ENCODE assay signal across 20 cellular contexts in the genomic region with DNA sequence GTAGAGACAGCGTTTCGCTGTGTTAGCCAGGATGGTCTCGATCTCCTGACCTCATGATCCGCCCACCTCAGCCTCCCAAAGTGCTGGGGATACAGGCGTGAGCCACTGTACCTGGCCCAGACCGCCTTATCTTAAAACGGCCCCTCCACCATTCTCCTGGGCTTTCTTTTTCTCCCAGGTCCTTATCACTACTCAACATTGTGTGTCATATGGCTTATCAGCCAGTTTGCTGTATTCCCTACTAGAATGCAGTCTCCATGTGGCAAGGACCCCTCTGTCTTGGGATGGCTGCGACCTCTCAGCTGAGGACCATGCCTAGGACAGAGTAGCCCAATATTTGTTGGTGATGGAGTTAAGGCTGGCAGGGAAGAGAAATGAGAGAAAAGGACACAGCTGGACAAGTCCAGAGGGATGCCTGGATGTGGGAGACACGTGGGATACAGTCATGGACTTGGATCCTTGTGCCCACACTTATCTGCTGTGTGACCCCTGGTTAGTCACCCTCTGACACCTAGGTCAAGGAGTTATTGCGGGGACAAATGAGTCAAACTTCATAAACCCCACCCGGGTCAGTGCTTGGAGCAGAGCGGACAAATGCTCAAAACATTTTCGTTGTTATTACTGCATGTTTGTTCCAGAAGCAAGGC.
"Had no signal": no experiment of that assay in that cellular context is flagged by ENCODE, and none has a peak within 500 bp of the region (broad histone marks: within the 10 kb centered on the region; RNA-seq: fewer than 3 reads in every experiment).

No MANE protein-coding gene starts in this region.

- H3K4me1 ChIP-seq: colonic mucosa, gastrocnemius medialis had no signal

- ATAC-seq: activated naive CD8-positive, alpha-beta T cell treated with anti-CD3 and anti-CD28 coated beads, Interleukin-2, amount 50 U/mL, for 24 hours; activated T-cell treated with anti-CD3 and anti-CD28 coated beads, Interleukin-2, amount 50 U/mL, for 72 hours; gastrocnemius medialis; mucosa of descending colon; naive thymus-derived CD4-positive, alpha-beta T cell; stimulated activated naive CD8-positive, alpha-beta T cell treated with anti-CD3 and anti-CD28 coated beads, Interleukin-15, Interleukin-2, amounts not matched to agents 100 U/mL and 50 U/mL, for 24 hours had no signal

- H3K4me1 Mint-ChIP-seq: activated naive CD8-positive, alpha-beta T cell treated with anti-CD3 and anti-CD28 coated beads, Interleukin-2, amount 50 U/mL, for 24 hours had no signal

- H3K9me3 ChIP-seq: colonic mucosa, gastrocnemius medialis, mucosa of descending colon, tibial artery had no signal

- DNase-seq: activated CD4-positive, alpha-beta T cell treated with anti-CD3 and anti-CD28 coated beads, Interleukin-2, amount 50 U/mL, for 4 hours; activated gamma-delta T cell; activated naive CD8-positive, alpha-beta T cell treated with anti-CD3 and anti-CD28 coated beads, Interleukin-2, amount 50 U/mL, for 24 hours; activated T-cell treated with anti-CD3 and anti-CD28 coated beads, Interleukin-2, amount 50 U/mL, for 72 hours; anterior cingulate cortex; central memory CD4-positive, alpha-beta T cell; colonic mucosa; gastrocnemius medialis; naive thymus-derived CD4-positive, alpha-beta T cell; occipital lobe; stimulated activated CD4-positive, alpha-beta T cell treated with anti-CD3 and anti-CD28 coated beads, Interleukin-2, amount 100 ng/mL, for 24 hours; stimulated activated naive CD8-positive, alpha-beta T cell treated with anti-CD3 and anti-CD28 coated beads, Interleukin-15, Interleukin-2, amounts not matched to agents 100 U/mL and 50 U/mL, for 24 hours; substantia nigra; T-helper 2 cell; tibial artery had no signal

- H3K27ac Mint-ChIP-seq: activated naive CD8-positive, alpha-beta T cell treated with anti-CD3 and anti-CD28 coated beads, Interleukin-2, amount 50 U/mL, for 24 hours; activated T-cell treated with anti-CD3 and anti-CD28 coated beads, Interleukin-2, amount 50 U/mL, for 72 hours; brain; progenitor cell of endocrine pancreas had no signal

- H3K4me3 ChIP-seq: colonic mucosa, gastrocnemius medialis, mucosa of descending colon, tibial artery had no signal

- H3K27ac ChIP-seq: colonic mucosa, gastrocnemius medialis, tibial artery, VCaP had no signal

- H3K27me3 ChIP-seq: colonic mucosa, gastrocnemius medialis, tibial artery had no signal

- H3K36me3 ChIP-seq: colonic mucosa, gastrocnemius medialis had no signal

- H3K9me3 Mint-ChIP-seq: activated naive CD8-positive, alpha-beta T cell treated with anti-CD3 and anti-CD28 coated beads, Interleukin-2, amount 50 U/mL, for 24 hours; activated T-cell treated with anti-CD3 and anti-CD28 coated beads, Interleukin-2, amount 50 U/mL, for 72 hours; memory B cell had no signal

- H3K4me3 Mint-ChIP-seq: activated naive CD8-positive, alpha-beta T cell treated with anti-CD3 and anti-CD28 coated beads, Interleukin-2, amount 50 U/mL, for 24 hours; activated T-cell treated with anti-CD3 and anti-CD28 coated beads, Interleukin-2, amount 50 U/mL, for 72 hours; brain; memory B cell; naive thymus-derived CD4-positive, alpha-beta T cell had no signal

- H3K27me3 Mint-ChIP-seq: activated naive CD8-positive, alpha-beta T cell treated with anti-CD3 and anti-CD28 coated beads, Interleukin-2, amount 50 U/mL, for 24 hours; brain; memory B cell; naive thymus-derived CD4-positive, alpha-beta T cell had no signal
